ENCODE assay signal across 8 cellular contexts in the genomic region with DNA sequence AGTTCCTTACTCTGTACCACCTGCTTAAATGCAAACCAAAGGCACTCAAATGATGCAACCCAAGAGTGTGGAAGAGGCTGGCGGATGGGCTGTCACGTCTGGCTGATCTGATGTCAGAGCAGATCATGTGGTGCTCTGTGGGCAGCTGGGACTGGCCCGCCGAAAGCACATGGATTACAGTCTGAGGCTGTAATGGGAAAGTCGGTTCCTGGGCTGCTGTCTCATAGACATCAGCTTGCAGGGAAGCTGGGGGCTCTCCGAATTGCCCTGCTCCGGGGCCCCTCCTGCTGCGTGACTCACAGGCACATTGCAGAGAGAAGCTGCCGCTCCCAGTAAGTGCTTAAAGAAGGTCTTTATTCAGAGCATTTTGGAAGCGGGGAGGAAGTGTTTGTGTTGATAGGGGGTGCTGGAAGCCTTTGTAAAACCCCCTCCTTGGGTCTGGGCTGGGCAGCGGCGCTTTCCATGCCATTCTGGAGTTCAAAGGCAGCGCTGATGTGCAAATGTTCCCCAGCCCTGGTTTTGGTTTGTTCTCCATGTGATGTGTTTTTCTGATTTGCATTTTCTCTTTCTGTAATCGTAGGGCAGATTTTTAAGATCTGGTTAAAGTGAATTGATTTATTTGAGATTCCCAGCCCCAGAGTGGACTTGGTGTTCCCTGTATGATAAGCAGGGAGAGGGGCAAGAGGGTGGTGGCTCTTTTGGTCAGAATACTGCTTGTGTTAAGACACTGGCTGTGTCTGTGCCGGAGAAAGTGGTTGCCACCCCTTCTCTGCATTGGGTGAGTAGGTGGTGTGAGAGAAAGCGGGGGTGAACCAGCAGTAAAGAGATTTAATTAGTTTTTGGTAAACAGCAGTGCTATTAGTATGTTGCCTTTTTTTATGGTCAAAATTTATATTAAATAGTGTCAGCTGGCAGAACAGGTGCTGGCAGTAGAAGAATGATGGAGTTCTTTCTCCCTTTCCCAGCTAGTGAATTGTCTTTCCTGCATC.
DNase-seq lines count a peak whose midpoint lies in the region; ATAC-seq and TF ChIP-seq lines count a peak whose summit lies in the region.

No MANE protein-coding gene starts in this region.

- no peaks in the 10 kb centered on the region for H3K36me3 ChIP-seq in vagina

- peaks cover 6% of the 10 kb centered on the region for H3K4me1 Mint-ChIP-seq in activated T-helper 17 cell treated with anti-CD3 and anti-CD28 coated beads, Interleukin-2, amount 50 U/mL, for 72 hours

- peaks cover 9% of the 10 kb centered on the region for H3K4me1 ChIP-seq in vagina

- ATAC-seq in GM19328 (IDR thresholded peaks at IDR 0.05; ENCODE audit: unreplicated experiment): peak; percentile 86
- peak; percentile 96 for ATAC-seq in HG03354 (IDR thresholded peaks at IDR 0.05; ENCODE audit: poor library complexity, severe bottlenecking, unreplicated experiment)
- ATAC-seq in activated T-helper 17 cell treated with anti-CD3 and anti-CD28 coated beads, Interleukin-2, amount 50 U/mL, for 72 hours (replicated peaks): peak; percentile 95

- TF ChIP-seq POLR2A in vagina (IDR thresholded peaks at IDR 0.05): no peak

- no peaks in the 10 kb centered on the region for H3K9me3 Mint-ChIP-seq in activated T-helper 17 cell treated with anti-CD3 and anti-CD28 coated beads, Interleukin-2, amount 50 U/mL, for 72 hours

- peak overlapping the region; percentile 40 for H3K27ac Mint-ChIP-seq in activated T-helper 17 cell treated with anti-CD3 and anti-CD28 coated beads, Interleukin-2, amount 50 U/mL, for 72 hours

- peaks cover 32% of the 10 kb centered on the region for H3K27me3 Mint-ChIP-seq in activated T-helper 17 cell treated with anti-CD3 and anti-CD28 coated beads, Interleukin-2, amount 50 U/mL, for 72 hours

- DNase-seq in Caki2 (ENCODE audit: low read depth): peak; percentile 83
- DNase-seq in NCI-H524 treated with DMSO at 0.1 percent for 48 hours (lab: John Stamatoyannopoulos, UW): peak; percentile 55
- DNase-seq in germinal center (ENCODE audit: low spot score): peak; percentile 66
- peak; percentile 29 to 96 (median 83) for DNase-seq in nucleus accumbens (lab: John Stamatoyannopoulos, UW)
- peak in 1 of 2 donors; percentile 93 for DNase-seq in vagina (ENCODE audit: extremely low spot score in 2 of 2)

- no peaks in the 10 kb centered on the region for H3K27me3 ChIP-seq in vagina

- H3K27ac ChIP-seq in vagina: peak overlapping the region; percentile 70

- intact Hi-C loops in vagina (cut with DNase I): no loop called here

- TF ChIP-seq CTCF in vagina (IDR thresholded peaks at IDR 0.05): no peak

- H3K9me3 ChIP-seq in vagina: no peaks in the 10 kb centered on the region

- peak overlapping the region; percentile 79 for H3K4me3 Mint-ChIP-seq in activated T-helper 17 cell treated with anti-CD3 and anti-CD28 coated beads, Interleukin-2, amount 50 U/mL, for 72 hours

- in situ Hi-C loops in Caki2 (cut with HindIII; ENCODE audit: low pct_unique_long_range_greater_than_20kb, low sequenced_read_pairs): no loop called here

- H3K4me3 ChIP-seq in vagina: peak overlapping the region; percentile 38 to 44

- no peaks in the 10 kb centered on the region for H3K36me3 Mint-ChIP-seq in activated T-helper 17 cell treated with anti-CD3 and anti-CD28 coated beads, Interleukin-2, amount 50 U/mL, for 72 hours (ENCODE audit: low read depth)
